Comparison of ENCODE assay signal across 2 cellular contexts in genomic region chr7:153808117-153808516, GRCh38.
TF ChIP-seq lines count a peak whose summit lies in the region.

No MANE protein-coding gene starts in this region.

TF ChIP-seq in HEK293, 187 proteins besides CTCF, POLR2A, EP300 and RAD21:
- no peak for TF ChIP-seq IKZF3 (tag by site-specific recombination; IDR thresholded peaks at IDR 0.05)
- TF ChIP-seq ZNF280C (tag by site-specific recombination; IDR thresholded peaks at IDR 0.05): no peak
- TF ChIP-seq ZSCAN4 (tag by site-specific recombination; IDR thresholded peaks at IDR 0.05): peak; percentile 99
- TF ChIP-seq ZNF48 (tag by site-specific recombination; IDR thresholded peaks at IDR 0.05): no peak
- no peak for TF ChIP-seq PBX3 (CRISPR knock-in tag; IDR thresholded peaks at IDR 0.05)

TF ChIP-seq in H1, 55 proteins besides CTCF, POLR2A, EP300 and RAD21:
- TF ChIP-seq SP4 (IDR thresholded peaks at IDR 0.05; ENCODE audit: low read length): no peak
- TF ChIP-seq BCL11A (IDR thresholded peaks at IDR 0.05; ENCODE audit: low read depth in 2 of 2, low read length in 2 of 2): no peak
- TF ChIP-seq NANOG (IDR thresholded peaks at IDR 0.05; ENCODE audit: insufficient read depth, low read depth, low read length, poor library complexity, severe bottlenecking): no peak
- TF ChIP-seq MAX (IDR thresholded peaks at IDR 0.05): no peak
- TF ChIP-seq EGR1 (IDR thresholded peaks at IDR 0.05; ENCODE audit: borderline replicate concordance, low read depth, low read length): no peak
- TF ChIP-seq CREB1 (IDR thresholded peaks at IDR 0.05): no peak
- no peak for TF ChIP-seq TAF1 (IDR thresholded peaks at IDR 0.05; ENCODE audit: low read depth, low read length)
- TF ChIP-seq E2F6 (IDR thresholded peaks at IDR 0.05): no peak
- TF ChIP-seq SIRT6 (IDR thresholded peaks at IDR 0.05; ENCODE audit: low read length): no peak
- no peak for TF ChIP-seq SP2 (IDR thresholded peaks at IDR 0.05; ENCODE audit: low read length)
- no peak for TF ChIP-seq JUND (IDR thresholded peaks at IDR 0.05; ENCODE audit: low read length)
- no peak for TF ChIP-seq PHF8 (conservative IDR thresholded peaks at IDR 0.05; ENCODE audit: low read depth, low read length)
- no peak for TF ChIP-seq SUZ12 (IDR thresholded peaks at IDR 0.05; ENCODE audit: low read length)
